In genomic region chr11:60765355-60765754, GRCh38 we compare ENCODE assay signal across 22 cellular contexts. TPM values are rescaled to one million over a fixed set of nuclear protein-coding genes. Genes with fewer than 3 reads are reported as not detected.
"Had no signal": no experiment of that assay in that cellular context is flagged by ENCODE, and none has a peak within 500 bp of the region (broad histone marks: within the 10 kb centered on the region; RNA-seq: fewer than 3 reads in every experiment).

No MANE protein-coding gene starts in this region.

- FAIRE-seq: astrocyte, bronchial epithelial cell had no signal

- H3K4me3 ChIP-seq: dorsolateral prefrontal cortex, lung, right atrium auricular region, transverse colon had no signal

- H3K4me1 ChIP-seq: right atrium auricular region, transverse colon had no signal

- H3K9me3 ChIP-seq: right atrium auricular region, transverse colon had no signal

- H3K27ac ChIP-seq: dorsolateral prefrontal cortex, right atrium auricular region, transverse colon had no signal

- H3K36me3 ChIP-seq: right atrium auricular region, transverse colon had no signal

- DNase-seq: activated CD4-positive, alpha-beta T cell treated with anti-CD3 and anti-CD28 coated beads for 1 hour; activated CD4-positive, alpha-beta T cell treated with anti-CD3 and anti-CD28 coated beads, Interleukin-2, amount 50 U/mL, for 48 hours; activated naive CD4-positive, alpha-beta T cell treated with anti-CD3 and anti-CD28 coated beads, Interleukin-2, amount 10 ng/mL, durations not matched to agents 7 days and 5 days; endodermal cell; erythroblast; islet precursor cell; midbrain; stimulated activated CD4-positive, alpha-beta T cell treated with anti-CD3 and anti-CD28 coated beads, Interleukin-15, amount 100 ng/mL, for 24 hours; stimulated activated CD4-positive, alpha-beta T cell treated with anti-CD3 and anti-CD28 coated beads, Interleukin-4, amount 100 ng/mL, for 24 hours; stimulated activated naive CD4-positive, alpha-beta T cell treated with Interleukin-2 at 50 U/mL for 16 hours; transverse colon had no signal

- H3K27me3 ChIP-seq: right atrium auricular region had no signal

RNA-seq across cellular contexts. Expression of gene MS4A15, which starts 8.7 kb away (rescaled TPM):
- total RNA-seq: astrocyte, bronchial epithelial cell, chondrocyte, endodermal cell, myocyte, omental fat pad, progenitor cell of endocrine pancreas, right atrium auricular region, skeletal muscle tissue, transverse colon had no signal
- polyA plus RNA-seq: neural cell had no signal

RNA-seq across cellular contexts. Expression of gene MS4A10, which starts 19.8 kb away (rescaled TPM):
- total RNA-seq: astrocyte, bronchial epithelial cell, chondrocyte, endodermal cell, lung, myocyte, omental fat pad, progenitor cell of endocrine pancreas, right atrium auricular region, skeletal muscle tissue had no signal
- polyA plus RNA-seq: lung, neural cell had no signal

RNA-seq across cellular contexts. Expression of gene MS4A18, which starts 40.8 kb away (rescaled TPM):
- total RNA-seq: astrocyte, bronchial epithelial cell, chondrocyte, dorsolateral prefrontal cortex, endodermal cell, lung, myocyte, omental fat pad, progenitor cell of endocrine pancreas, right atrium auricular region, skeletal muscle tissue, transverse colon had no signal
- polyA plus RNA-seq: neural cell had no signal
